In the genomic region with DNA sequence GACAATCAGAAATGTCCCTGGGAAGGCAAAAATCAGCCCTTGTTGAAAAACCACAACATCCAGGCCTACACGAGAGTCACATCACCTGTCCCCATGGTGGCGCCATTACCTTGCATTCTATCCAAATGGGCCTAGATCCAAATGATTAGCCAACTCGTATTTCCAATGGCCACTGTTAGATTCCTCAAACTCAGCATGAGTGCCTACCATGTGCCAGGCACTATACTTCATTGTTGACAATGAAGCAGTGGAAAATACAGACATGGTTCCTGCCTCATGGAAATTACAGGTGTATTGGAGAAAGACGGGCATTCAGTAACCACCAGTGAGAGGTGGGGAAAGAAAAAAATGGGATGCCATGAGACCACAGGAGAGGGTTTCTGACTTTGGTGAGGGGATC, we compare ENCODE assay signal across 1 cellular context.
TF ChIP-seq lines count a peak whose summit lies in the region.

No MANE protein-coding gene starts in this region.

TF ChIP-seq in K562, 482 proteins besides CTCF, POLR2A, EP300 and RAD21 (continues in another document):
- TF ChIP-seq, protein P1, sequence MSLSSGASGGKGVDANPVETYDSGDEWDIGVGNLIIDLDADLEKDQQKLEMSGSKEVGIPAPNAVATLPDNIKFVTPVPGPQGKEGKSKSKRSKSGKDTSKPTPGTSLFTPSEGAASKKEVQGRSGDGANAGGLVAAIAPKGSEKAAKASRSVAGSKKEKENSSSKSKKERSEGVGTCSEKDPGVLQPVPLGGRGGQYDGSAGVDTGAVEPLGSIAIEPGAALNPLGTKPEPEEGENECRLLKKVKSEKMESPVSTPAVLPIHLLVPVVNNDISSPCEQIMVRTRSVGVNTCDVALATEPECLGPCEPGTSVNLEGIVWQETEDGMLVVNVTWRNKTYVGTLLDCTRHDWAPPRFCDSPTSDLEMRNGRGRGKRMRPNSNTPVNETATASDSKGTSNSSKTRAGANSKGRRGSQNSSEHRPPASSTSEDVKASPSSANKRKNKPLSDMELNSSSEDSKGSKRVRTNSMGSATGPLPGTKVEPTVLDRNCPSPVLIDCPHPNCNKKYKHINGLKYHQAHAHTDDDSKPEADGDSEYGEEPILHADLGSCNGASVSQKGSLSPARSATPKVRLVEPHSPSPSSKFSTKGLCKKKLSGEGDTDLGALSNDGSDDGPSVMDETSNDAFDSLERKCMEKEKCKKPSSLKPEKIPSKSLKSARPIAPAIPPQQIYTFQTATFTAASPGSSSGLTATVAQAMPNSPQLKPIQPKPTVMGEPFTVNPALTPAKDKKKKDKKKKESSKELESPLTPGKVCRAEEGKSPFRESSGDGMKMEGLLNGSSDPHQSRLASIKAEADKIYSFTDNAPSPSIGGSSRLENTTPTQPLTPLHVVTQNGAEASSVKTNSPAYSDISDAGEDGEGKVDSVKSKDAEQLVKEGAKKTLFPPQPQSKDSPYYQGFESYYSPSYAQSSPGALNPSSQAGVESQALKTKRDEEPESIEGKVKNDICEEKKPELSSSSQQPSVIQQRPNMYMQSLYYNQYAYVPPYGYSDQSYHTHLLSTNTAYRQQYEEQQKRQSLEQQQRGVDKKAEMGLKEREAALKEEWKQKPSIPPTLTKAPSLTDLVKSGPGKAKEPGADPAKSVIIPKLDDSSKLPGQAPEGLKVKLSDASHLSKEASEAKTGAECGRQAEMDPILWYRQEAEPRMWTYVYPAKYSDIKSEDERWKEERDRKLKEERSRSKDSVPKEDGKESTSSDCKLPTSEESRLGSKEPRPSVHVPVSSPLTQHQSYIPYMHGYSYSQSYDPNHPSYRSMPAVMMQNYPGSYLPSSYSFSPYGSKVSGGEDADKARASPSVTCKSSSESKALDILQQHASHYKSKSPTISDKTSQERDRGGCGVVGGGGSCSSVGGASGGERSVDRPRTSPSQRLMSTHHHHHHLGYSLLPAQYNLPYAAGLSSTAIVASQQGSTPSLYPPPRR (CRISPR knock-in tag; IDR thresholded peaks at IDR 0.05; ENCODE audit: borderline replicate concordance) = no peak
- TF ChIP-seq MXI1 (IDR thresholded peaks at IDR 0.05; ENCODE audit: low read depth, low read length) (no peak), PTTG1 (tag; IDR thresholded peaks at IDR 0.05; ENCODE audit: low read depth) (peak; percentile 66; the same call in 1 of the 2 replicates), ZNF695 (CRISPR knock-in tag; IDR thresholded peaks at IDR 0.05) (no peak), DNMT1 (IDR thresholded peaks at IDR 0.05) (no peak), KAT7 (CRISPR knock-in tag; IDR thresholded peaks at IDR 0.05; ENCODE audit: borderline replicate concordance) (no peak), ZNF79 (CRISPR knock-in tag; IDR thresholded peaks at IDR 0.05; ENCODE audit: low read depth) (no peak), ZNF780A (CRISPR knock-in tag; IDR thresholded peaks at IDR 0.05) (no peak), NR4A1 (CRISPR knock-in tag; IDR thresholded peaks at IDR 0.05) (no peak), NR4A1 (tag; IDR thresholded peaks at IDR 0.05) (no peak), ZNF134 (CRISPR knock-in tag; conservative IDR thresholded peaks at IDR 0.05) (no peak), THRAP3 (IDR thresholded peaks at IDR 0.05; ENCODE audit: borderline replicate concordance) (no peak), RBM17 (IDR thresholded peaks at IDR 0.05; ENCODE audit: borderline replicate concordance, low read depth, low read length) (no peak), NFE2L1 (tag; IDR thresholded peaks at IDR 0.05; ENCODE audit: borderline replicate concordance, low read depth) (no peak), ZC3H8 (IDR thresholded peaks at IDR 0.05) (no peak), U2AF2 (optimal IDR thresholded peaks at IDR 0.05; ENCODE audit: low read depth, low read length) (no peak), RBM22 (IDR thresholded peaks at IDR 0.05; ENCODE audit: low read depth, low read length, poor library complexity, severe bottlenecking) (no peak), ZNF408 (CRISPR knock-in tag; IDR thresholded peaks at IDR 0.05; ENCODE audit: low read depth) (no peak), FOXK1 (CRISPR knock-in tag; IDR thresholded peaks at IDR 0.05; ENCODE audit: borderline replicate concordance) (no peak), NRF1 (conservative IDR thresholded peaks at IDR 0.05 in 1 of 2, IDR thresholded peaks at IDR 0.05 in 1 of 2) (no peak), PHTF2 (CRISPR knock-in tag; IDR thresholded peaks at IDR 0.05) (no peak), ZNF316 (IDR thresholded peaks at IDR 0.05) (no peak), MAFF (IDR thresholded peaks at IDR 0.05; ENCODE audit: low read length) (no peak), MCM7 (IDR thresholded peaks at IDR 0.05) (no peak)
- TF ChIP-seq, protein P2, sequence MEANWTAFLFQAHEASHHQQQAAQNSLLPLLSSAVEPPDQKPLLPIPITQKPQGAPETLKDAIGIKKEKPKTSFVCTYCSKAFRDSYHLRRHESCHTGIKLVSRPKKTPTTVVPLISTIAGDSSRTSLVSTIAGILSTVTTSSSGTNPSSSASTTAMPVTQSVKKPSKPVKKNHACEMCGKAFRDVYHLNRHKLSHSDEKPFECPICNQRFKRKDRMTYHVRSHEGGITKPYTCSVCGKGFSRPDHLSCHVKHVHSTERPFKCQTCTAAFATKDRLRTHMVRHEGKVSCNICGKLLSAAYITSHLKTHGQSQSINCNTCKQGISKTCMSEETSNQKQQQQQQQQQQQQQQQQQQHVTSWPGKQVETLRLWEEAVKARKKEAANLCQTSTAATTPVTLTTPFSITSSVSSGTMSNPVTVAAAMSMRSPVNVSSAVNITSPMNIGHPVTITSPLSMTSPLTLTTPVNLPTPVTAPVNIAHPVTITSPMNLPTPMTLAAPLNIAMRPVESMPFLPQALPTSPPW (CRISPR knock-in tag; IDR thresholded peaks at IDR 0.05) = no peak
- TF ChIP-seq, protein P3, sequence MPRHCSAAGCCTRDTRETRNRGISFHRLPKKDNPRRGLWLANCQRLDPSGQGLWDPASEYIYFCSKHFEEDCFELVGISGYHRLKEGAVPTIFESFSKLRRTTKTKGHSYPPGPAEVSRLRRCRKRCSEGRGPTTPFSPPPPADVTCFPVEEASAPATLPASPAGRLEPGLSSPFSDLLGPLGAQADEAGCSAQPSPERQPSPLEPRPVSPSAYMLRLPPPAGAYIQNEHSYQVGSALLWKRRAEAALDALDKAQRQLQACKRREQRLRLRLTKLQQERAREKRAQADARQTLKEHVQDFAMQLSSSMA (CRISPR knock-in tag; IDR thresholded peaks at IDR 0.05) = no peak
- TF ChIP-seq, protein P4, sequence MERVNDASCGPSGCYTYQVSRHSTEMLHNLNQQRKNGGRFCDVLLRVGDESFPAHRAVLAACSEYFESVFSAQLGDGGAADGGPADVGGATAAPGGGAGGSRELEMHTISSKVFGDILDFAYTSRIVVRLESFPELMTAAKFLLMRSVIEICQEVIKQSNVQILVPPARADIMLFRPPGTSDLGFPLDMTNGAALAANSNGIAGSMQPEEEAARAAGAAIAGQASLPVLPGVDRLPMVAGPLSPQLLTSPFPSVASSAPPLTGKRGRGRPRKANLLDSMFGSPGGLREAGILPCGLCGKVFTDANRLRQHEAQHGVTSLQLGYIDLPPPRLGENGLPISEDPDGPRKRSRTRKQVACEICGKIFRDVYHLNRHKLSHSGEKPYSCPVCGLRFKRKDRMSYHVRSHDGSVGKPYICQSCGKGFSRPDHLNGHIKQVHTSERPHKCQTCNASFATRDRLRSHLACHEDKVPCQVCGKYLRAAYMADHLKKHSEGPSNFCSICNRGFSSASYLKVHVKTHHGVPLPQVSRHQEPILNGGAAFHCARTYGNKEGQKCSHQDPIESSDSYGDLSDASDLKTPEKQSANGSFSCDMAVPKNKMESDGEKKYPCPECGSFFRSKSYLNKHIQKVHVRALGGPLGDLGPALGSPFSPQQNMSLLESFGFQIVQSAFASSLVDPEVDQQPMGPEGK (CRISPR knock-in tag; IDR thresholded peaks at IDR 0.05; ENCODE audit: borderline replicate concordance) = no peak
- TF ChIP-seq, protein P5, sequence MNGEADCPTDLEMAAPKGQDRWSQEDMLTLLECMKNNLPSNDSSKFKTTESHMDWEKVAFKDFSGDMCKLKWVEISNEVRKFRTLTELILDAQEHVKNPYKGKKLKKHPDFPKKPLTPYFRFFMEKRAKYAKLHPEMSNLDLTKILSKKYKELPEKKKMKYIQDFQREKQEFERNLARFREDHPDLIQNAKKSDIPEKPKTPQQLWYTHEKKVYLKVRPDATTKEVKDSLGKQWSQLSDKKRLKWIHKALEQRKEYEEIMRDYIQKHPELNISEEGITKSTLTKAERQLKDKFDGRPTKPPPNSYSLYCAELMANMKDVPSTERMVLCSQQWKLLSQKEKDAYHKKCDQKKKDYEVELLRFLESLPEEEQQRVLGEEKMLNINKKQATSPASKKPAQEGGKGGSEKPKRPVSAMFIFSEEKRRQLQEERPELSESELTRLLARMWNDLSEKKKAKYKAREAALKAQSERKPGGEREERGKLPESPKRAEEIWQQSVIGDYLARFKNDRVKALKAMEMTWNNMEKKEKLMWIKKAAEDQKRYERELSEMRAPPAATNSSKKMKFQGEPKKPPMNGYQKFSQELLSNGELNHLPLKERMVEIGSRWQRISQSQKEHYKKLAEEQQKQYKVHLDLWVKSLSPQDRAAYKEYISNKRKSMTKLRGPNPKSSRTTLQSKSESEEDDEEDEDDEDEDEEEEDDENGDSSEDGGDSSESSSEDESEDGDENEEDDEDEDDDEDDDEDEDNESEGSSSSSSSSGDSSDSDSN (IDR thresholded peaks at IDR 0.05; ENCODE audit: borderline replicate concordance in 1 of 2, low read depth in 2 of 2, low read length in 2 of 2) = no peak
- TF ChIP-seq, protein P6, sequence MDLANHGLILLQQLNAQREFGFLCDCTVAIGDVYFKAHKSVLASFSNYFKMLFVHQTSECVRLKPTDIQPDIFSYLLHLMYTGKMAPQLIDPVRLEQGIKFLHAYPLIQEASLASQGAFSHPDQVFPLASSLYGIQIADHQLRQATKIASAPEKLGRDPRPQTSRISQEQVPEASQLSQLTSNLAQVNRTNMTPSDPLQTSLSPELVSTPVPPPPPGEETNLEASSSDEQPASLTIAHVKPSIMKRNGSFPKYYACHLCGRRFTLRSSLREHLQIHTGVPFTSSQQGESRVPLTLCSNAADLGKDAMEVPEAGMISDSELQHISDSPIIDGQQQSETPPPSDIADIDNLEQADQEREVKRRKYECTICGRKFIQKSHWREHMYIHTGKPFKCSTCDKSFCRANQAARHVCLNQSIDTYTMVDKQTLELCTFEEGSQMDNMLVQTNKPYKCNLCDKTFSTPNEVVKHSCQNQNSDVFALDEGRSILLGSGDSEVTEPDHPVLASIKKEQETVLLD (IDR thresholded peaks at IDR 0.05) = no peak; the same call in 1 of the 2 replicates
- TF ChIP-seq, protein P7, sequence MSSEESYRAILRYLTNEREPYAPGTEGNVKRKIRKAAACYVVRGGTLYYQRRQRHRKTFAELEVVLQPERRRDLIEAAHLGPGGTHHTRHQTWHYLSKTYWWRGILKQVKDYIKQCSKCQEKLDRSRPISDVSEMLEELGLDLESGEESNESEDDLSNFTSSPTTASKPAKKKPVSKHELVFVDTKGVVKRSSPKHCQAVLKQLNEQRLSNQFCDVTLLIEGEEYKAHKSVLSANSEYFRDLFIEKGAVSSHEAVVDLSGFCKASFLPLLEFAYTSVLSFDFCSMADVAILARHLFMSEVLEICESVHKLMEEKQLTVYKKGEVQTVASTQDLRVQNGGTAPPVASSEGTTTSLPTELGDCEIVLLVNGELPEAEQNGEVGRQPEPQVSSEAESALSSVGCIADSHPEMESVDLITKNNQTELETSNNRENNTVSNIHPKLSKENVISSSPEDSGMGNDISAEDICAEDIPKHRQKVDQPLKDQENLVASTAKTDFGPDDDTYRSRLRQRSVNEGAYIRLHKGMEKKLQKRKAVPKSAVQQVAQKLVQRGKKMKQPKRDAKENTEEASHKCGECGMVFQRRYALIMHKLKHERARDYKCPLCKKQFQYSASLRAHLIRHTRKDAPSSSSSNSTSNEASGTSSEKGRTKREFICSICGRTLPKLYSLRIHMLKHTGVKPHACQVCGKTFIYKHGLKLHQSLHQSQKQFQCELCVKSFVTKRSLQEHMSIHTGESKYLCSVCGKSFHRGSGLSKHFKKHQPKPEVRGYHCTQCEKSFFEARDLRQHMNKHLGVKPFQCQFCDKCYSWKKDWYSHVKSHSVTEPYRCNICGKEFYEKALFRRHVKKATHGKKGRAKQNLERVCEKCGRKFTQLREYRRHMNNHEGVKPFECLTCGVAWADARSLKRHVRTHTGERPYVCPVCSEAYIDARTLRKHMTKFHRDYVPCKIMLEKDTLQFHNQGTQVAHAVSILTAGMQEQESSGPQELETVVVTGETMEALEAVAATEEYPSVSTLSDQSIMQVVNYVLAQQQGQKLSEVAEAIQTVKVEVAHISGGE (CRISPR knock-in tag; IDR thresholded peaks at IDR 0.05) = no peak; a peak in 1 of 6 replicates
- TF ChIP-seq, protein P8, sequence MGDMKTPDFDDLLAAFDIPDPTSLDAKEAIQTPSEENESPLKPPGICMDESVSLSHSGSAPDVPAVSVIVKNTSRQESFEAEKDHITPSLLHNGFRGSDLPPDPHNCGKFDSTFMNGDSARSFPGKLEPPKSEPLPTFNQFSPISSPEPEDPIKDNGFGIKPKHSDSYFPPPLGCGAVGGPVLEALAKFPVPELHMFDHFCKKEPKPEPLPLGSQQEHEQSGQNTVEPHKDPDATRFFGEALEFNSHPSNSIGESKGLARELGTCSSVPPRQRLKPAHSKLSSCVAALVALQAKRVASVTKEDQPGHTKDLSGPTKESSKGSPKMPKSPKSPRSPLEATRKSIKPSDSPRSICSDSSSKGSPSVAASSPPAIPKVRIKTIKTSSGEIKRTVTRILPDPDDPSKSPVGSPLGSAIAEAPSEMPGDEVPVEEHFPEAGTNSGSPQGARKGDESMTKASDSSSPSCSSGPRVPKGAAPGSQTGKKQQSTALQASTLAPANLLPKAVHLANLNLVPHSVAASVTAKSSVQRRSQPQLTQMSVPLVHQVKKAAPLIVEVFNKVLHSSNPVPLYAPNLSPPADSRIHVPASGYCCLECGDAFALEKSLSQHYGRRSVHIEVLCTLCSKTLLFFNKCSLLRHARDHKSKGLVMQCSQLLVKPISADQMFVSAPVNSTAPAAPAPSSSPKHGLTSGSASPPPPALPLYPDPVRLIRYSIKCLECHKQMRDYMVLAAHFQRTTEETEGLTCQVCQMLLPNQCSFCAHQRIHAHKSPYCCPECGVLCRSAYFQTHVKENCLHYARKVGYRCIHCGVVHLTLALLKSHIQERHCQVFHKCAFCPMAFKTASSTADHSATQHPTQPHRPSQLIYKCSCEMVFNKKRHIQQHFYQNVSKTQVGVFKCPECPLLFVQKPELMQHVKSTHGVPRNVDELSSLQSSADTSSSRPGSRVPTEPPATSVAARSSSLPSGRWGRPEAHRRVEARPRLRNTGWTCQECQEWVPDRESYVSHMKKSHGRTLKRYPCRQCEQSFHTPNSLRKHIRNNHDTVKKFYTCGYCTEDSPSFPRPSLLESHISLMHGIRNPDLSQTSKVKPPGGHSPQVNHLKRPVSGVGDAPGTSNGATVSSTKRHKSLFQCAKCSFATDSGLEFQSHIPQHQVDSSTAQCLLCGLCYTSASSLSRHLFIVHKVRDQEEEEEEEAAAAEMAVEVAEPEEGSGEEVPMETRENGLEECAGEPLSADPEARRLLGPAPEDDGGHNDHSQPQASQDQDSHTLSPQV (IDR thresholded peaks at IDR 0.05) = peak; percentile 91
- TF ChIP-seq, protein P9, sequence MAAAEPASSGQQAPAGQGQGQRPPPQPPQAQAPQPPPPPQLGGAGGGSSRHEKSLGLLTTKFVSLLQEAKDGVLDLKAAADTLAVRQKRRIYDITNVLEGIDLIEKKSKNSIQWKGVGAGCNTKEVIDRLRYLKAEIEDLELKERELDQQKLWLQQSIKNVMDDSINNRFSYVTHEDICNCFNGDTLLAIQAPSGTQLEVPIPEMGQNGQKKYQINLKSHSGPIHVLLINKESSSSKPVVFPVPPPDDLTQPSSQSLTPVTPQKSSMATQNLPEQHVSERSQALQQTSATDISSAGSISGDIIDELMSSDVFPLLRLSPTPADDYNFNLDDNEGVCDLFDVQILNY (CRISPR knock-in tag; IDR thresholded peaks at IDR 0.05) = no peak
